Comparison of ENCODE assay signal across 8 cellular contexts in the genomic region with DNA sequence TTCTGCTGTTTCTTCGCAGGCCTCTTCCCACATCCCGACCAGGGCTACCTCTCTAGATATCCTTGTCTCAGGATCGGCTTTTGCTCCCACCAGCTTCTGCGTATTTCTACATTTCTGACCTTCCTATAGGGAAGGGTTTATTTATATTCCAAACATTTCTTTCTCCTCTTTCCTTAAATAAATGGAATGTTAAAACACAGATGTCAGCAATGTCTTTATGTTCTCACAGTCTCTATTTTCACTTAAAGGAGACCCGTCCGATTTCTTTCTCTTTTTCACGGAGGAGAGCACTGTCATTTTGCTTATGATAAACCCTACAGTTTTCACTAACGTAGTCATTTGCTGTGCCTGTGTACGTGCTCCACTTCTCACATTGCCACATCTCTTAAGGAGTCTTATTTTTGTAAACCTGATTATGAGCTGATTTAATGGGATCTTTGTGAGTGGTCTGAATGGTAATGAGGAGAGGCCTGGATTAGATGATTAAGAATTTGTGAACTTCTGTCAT. TPM values are rescaled to one million over a fixed set of nuclear protein-coding genes. Genes with fewer than 3 reads are reported as not detected.
A peak's percentile ranks its signal among the peaks of the same experiment; 100 is the strongest.
DNase-seq lines count a peak whose midpoint lies in the region; ATAC-seq and TF ChIP-seq lines count a peak whose summit lies in the region.

No MANE protein-coding gene starts in this region.

- H3K9me3 Mint-ChIP-seq in activated CD8-positive, alpha-beta memory T cell treated with anti-CD3 and anti-CD28 coated beads, Interleukin-2, amount 10 ng/mL, durations not matched to agents 7 days and 5 days (ENCODE audit: low read depth): peaks cover 24% of the 10 kb centered on the region
- peaks cover 0 to 3% of the 10 kb centered on the region in 2 donors for H3K9me3 Mint-ChIP-seq in natural killer cell

- H3K27ac Mint-ChIP-seq in activated CD8-positive, alpha-beta memory T cell treated with anti-CD3 and anti-CD28 coated beads, Interleukin-2, amount 10 ng/mL, durations not matched to agents 7 days and 5 days: peak overlapping the region; percentile 93
- peak overlapping the region; percentile 89 to 90 for H3K27ac Mint-ChIP-seq in natural killer cell

- peak overlapping the region; percentile 89 for H3K4me3 Mint-ChIP-seq in activated CD8-positive, alpha-beta memory T cell treated with anti-CD3 and anti-CD28 coated beads, Interleukin-2, amount 10 ng/mL, durations not matched to agents 7 days and 5 days
- H3K4me3 Mint-ChIP-seq in natural killer cell: peak overlapping the region; percentile 93

- ATAC-seq in activated CD8-positive, alpha-beta memory T cell treated with anti-CD3 and anti-CD28 coated beads, Interleukin-2, amount 10 ng/mL, durations not matched to agents 7 days and 5 days: peak; percentile 14
- no peak for ATAC-seq in natural killer cell
- no peak for ATAC-seq in left lobe of liver

- TF ChIP-seq POLR2A in NB4 (IDR thresholded peaks at IDR 0.05; ENCODE audit: extremely low read depth, insufficient read length): no peak

- CTCF ChIA-PET in activated CD8-positive, alpha-beta memory T cell treated with anti-CD3 and anti-CD28 coated beads, Interleukin-2, amount 10 ng/mL, durations not matched to agents 7 days and 5 days (lab: Charles Lee): interaction anchor here (0.8 to 1.1 kb wide), 2 partner anchors 48 to 214 kb away, joined by 3 read pairs; partner anchors contain the start of genes EXOSC7 and ZDHHC3

- no peak for DNase-seq in activated CD8-positive, alpha-beta memory T cell treated with anti-CD3 and anti-CD28 coated beads, Interleukin-2, amount 10 ng/mL, durations not matched to agents 7 days and 5 days
- no peak for DNase-seq in activated CD8-positive, alpha-beta memory T cell treated with anti-CD3 and anti-CD28 coated beads, Interleukin-2, amount 50 U/mL, for 48 hours
- DNase-seq in NB4 (ENCODE audit: low read depth) (peak; percentile 39), coronary artery (ENCODE audit: low spot score) (no peak), natural killer cell (no peak), GDM1 (lab: John Stamatoyannopoulos, UW) (no peak), left lobe of liver (ENCODE audit: low spot score) (no peak)
- DNase-seq in activated effector memory CD4-positive, alpha-beta T cell treated with Interleukin-2 at 50 U/mL for 16 hours: no peak

- TF ChIP-seq CTCF in NB4 (IDR thresholded peaks at IDR 0.05; ENCODE audit: low read depth, low read length) (no peak), coronary artery (IDR thresholded peaks at IDR 0.05) (no peak), natural killer cell (IDR thresholded peaks at IDR 0.05) (no peak)

- H3K27me3 Mint-ChIP-seq in activated CD8-positive, alpha-beta memory T cell treated with anti-CD3 and anti-CD28 coated beads, Interleukin-2, amount 10 ng/mL, durations not matched to agents 7 days and 5 days: no peaks in the 10 kb centered on the region
- H3K27me3 Mint-ChIP-seq in natural killer cell (ENCODE audit: low read depth in 2 of 2): no peaks in the 10 kb centered on the region

- H3K36me3 Mint-ChIP-seq in activated CD8-positive, alpha-beta memory T cell treated with anti-CD3 and anti-CD28 coated beads, Interleukin-2, amount 10 ng/mL, durations not matched to agents 7 days and 5 days: peaks cover 75% of the 10 kb centered on the region
- no peaks in the 10 kb centered on the region for H3K36me3 Mint-ChIP-seq in natural killer cell

- H3K27ac ChIP-seq in coronary artery: no peak overlapping the region

- peak overlapping the region; percentile 91 for H3K4me3 ChIP-seq in NB4 (ENCODE audit: low read depth, low read length)
- peak overlapping the region; percentile 75 for H3K4me3 ChIP-seq in coronary artery

- intact Hi-C loops in natural killer cell (cut with micrococcal nuclease): loop anchor here (5.0 to 10.0 kb wide), 2 partner anchors 50 to 427 kb away; partner anchors contain the start of genes TCAIM and ZNF502

- peaks cover 28% of the 10 kb centered on the region for H3K4me1 Mint-ChIP-seq in activated CD8-positive, alpha-beta memory T cell treated with anti-CD3 and anti-CD28 coated beads, Interleukin-2, amount 10 ng/mL, durations not matched to agents 7 days and 5 days
- H3K4me1 Mint-ChIP-seq in natural killer cell: peaks cover 25 to 33% of the 10 kb centered on the region in 2 donors

RNA-seq across cellular contexts. Expression of gene KIF15, which starts 0.6 kb away (rescaled TPM):
- 10 to 100 TPM; 48.7 to 60.6 TPM for total RNA-seq in activated CD8-positive, alpha-beta memory T cell treated with anti-CD3 and anti-CD28 coated beads, Interleukin-2, amount 10 ng/mL, durations not matched to agents 7 days and 5 days
- 1 to 10 TPM in 1 of 3 donors, under 1 TPM in 2; 0.80 to 1.6 (median 0.99) TPM for total RNA-seq in natural killer cell
- total RNA-seq in left lobe of liver: 0.28 TPM

RNA-seq across cellular contexts. Expression of gene KIAA1143, which starts 0.8 kb away (rescaled TPM):
- total RNA-seq in activated CD8-positive, alpha-beta memory T cell treated with anti-CD3 and anti-CD28 coated beads, Interleukin-2, amount 10 ng/mL, durations not matched to agents 7 days and 5 days: 10 to 100 TPM; 22.3 to 32.8 TPM
- total RNA-seq in natural killer cell (10 to 100 TPM; 25.4 to 28.6 (median 27.7) TPM), left lobe of liver (8.2 TPM)

RNA-seq across cellular contexts. Expression of gene ZNF501, which starts 32.8 kb away (rescaled TPM):
- total RNA-seq in activated CD8-positive, alpha-beta memory T cell treated with anti-CD3 and anti-CD28 coated beads, Interleukin-2, amount 10 ng/mL, durations not matched to agents 7 days and 5 days: 1 to 10 TPM; 1.1 to 2.5 TPM
- total RNA-seq in natural killer cell (1 to 10 TPM in 2 of 3 donors, under 1 TPM in 1; 0.40 to 2.2 (median 1.7) TPM), left lobe of liver (1.2 TPM)

RNA-seq across cellular contexts. Expression of gene ZNF502, which starts 49.8 kb away (rescaled TPM):
- 1 to 10 TPM; 1.1 to 1.3 TPM for total RNA-seq in activated CD8-positive, alpha-beta memory T cell treated with anti-CD3 and anti-CD28 coated beads, Interleukin-2, amount 10 ng/mL, durations not matched to agents 7 days and 5 days
- total RNA-seq in natural killer cell: 1 to 10 TPM; 2.8 to 7.0 (median 4.4) TPM
- total RNA-seq in left lobe of liver: 1.8 TPM

Comparison
In these comparisons a context has a peak if more than half of its experiments do, and no peak if none do; other contexts are left out.
1. RNA of gene KIF15, which starts 0.6 kb away (total RNA-seq): 48.7 to 60.6 TPM in activated CD8-positive, alpha-beta memory T cell treated with anti-CD3 and anti-CD28 coated beads, Interleukin-2, amount 10 ng/mL, durations not matched to agents 7 days and 5 days; 0.80 to 1.6 TPM in natural killer cell and 0.28 TPM in left lobe of liver (single experiment); every median in the first group is over 10 times any median in the second.